ENCODE assay signal across 15 cellular contexts in the genomic region with DNA sequence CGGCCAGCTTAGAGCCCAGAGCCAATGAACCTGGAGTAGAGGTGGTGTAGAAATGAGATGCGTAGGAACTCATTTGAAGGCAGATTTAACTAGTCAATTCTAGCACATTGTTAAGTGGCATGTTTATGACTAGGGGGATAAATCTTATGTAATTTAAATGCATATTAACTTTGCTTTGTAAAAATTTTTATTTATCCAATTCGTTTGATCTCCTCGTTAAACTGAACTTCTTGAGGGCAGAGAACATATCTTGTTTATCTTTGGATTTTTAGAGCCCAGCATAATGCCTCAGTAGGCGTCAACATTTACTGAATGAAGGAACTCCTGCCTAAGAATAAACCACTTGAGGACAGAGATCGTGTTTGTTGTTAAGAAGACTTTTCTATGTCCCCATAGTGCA.
DNase-seq lines count a peak whose midpoint lies in the region; ATAC-seq, FAIRE-seq and TF ChIP-seq lines count a peak whose summit lies in the region.
"Had no signal": no experiment of that assay in that cellular context is flagged by ENCODE, and none has a peak within 500 bp of the region (broad histone marks: within the 10 kb centered on the region; RNA-seq: fewer than 3 reads in every experiment).

No MANE protein-coding gene starts in this region.

- DNase-seq in D721Med (ENCODE audit: insufficient read length, low spot score) = no peak
- no peak for DNase-seq in HEK293T (ENCODE audit: extremely low spot score)
- peak; percentile 5 for DNase-seq in left kidney (ENCODE audit: low read depth, low spot score)
- no peak for DNase-seq in globus pallidus (ENCODE audit: low spot score)
- DNase-seq: 8988T; ACHN; CD4-positive, alpha-beta T cell; CD8-positive, alpha-beta T cell; DMS79 treated with DMSO at 0.1 percent for 48 hours; GF-D8 had no signal

- POLR2A ChIA-PET in HEK293T (lab: Yijun Ruan, JAX) = no interaction called here

- FAIRE-seq in D721Med (lab: Jason Lieb, UNC) = peak; percentile 11
- FAIRE-seq: A204.1, G401.6, GM19239 had no signal

- no peak for ATAC-seq in HG03196 (IDR thresholded peaks at IDR 0.05; ENCODE audit: unreplicated experiment)
- ATAC-seq in SK-N-SH treated with all-trans-retinoic acid at 6 μM for 48 hours = no peak
- ATAC-seq: CD8-positive, alpha-beta T cell had no signal

- TF ChIP-seq CTCF in D721Med (IDR thresholded peaks at IDR 0.05; ENCODE audit: insufficient read depth, missing control alignments) = no peak

- CTCF ChIA-PET in HEK293T (lab: Yijun Ruan, JAX) = no interaction called here

TF ChIP-seq in HEK293T, 16 proteins besides CTCF, POLR2A, EP300 and RAD21:
- TF ChIP-seq, protein P1, sequence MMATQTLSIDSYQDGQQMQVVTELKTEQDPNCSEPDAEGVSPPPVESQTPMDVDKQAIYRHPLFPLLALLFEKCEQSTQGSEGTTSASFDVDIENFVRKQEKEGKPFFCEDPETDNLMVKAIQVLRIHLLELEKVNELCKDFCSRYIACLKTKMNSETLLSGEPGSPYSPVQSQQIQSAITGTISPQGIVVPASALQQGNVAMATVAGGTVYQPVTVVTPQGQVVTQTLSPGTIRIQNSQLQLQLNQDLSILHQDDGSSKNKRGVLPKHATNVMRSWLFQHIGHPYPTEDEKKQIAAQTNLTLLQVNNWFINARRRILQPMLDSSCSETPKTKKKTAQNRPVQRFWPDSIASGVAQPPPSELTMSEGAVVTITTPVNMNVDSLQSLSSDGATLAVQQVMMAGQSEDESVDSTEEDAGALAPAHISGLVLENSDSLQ (IDR thresholded peaks at IDR 0.05) = peak; percentile 50
- TF ChIP-seq SUZ12 (IDR thresholded peaks at IDR 0.05) = no peak
- TF ChIP-seq ARNT (IDR thresholded peaks at IDR 0.05) = no peak
- no peak for TF ChIP-seq SP1 (IDR thresholded peaks at IDR 0.05)
- TF ChIP-seq FOXM1 (IDR thresholded peaks at IDR 0.05; ENCODE audit: borderline replicate concordance) = no peak
- TF ChIP-seq CTBP1 (IDR thresholded peaks at IDR 0.05; ENCODE audit: borderline replicate concordance) = no peak
- TF ChIP-seq ZNF384 (IDR thresholded peaks at IDR 0.05) = no peak
- TF ChIP-seq BHLHE40 (IDR thresholded peaks at IDR 0.05; ENCODE audit: borderline replicate concordance) = no peak
- TF ChIP-seq ELF4 (IDR thresholded peaks at IDR 0.05) = no peak
- TF ChIP-seq FOXK2 (IDR thresholded peaks at IDR 0.05) = no peak
- TF ChIP-seq TARDBP (IDR thresholded peaks at IDR 0.05) = no peak
- TF ChIP-seq L3MBTL2 (conservative IDR thresholded peaks at IDR 0.05) = peak; percentile 27; the same call in 1 of the 2 replicates
- no peak for TF ChIP-seq LEF1 (IDR thresholded peaks at IDR 0.05; ENCODE audit: borderline replicate concordance)
- TF ChIP-seq NFRKB (IDR thresholded peaks at IDR 0.05) = no peak
- TF ChIP-seq HDGF (IDR thresholded peaks at IDR 0.05; ENCODE audit: borderline replicate concordance) = no peak
TF ChIP-seq in HEK293T: peak in this region for 2.

TF ChIP-seq in SK-N-SH treated with all-trans-retinoic acid at 6 μM for 48 hours, 23 proteins besides CTCF, POLR2A, EP300 and RAD21:
- TF ChIP-seq PATZ1 (CRISPR knock-in tag; IDR thresholded peaks at IDR 0.05; ENCODE audit: borderline replicate concordance) = no peak
- TF ChIP-seq ZFP30 (CRISPR knock-in tag; IDR thresholded peaks at IDR 0.05) = no peak
- no peak for TF ChIP-seq OSR1 (CRISPR knock-in tag; IDR thresholded peaks at IDR 0.05)
- no peak for TF ChIP-seq CREB5 (CRISPR knock-in tag; IDR thresholded peaks at IDR 0.05; ENCODE audit: low read depth)
- TF ChIP-seq BACH2 (CRISPR knock-in tag; IDR thresholded peaks at IDR 0.05; ENCODE audit: borderline replicate concordance) = no peak
- TF ChIP-seq ZNF565 (CRISPR knock-in tag; conservative IDR thresholded peaks at IDR 0.05; ENCODE audit: low read depth) = no peak
- TF ChIP-seq SNAI2 (CRISPR knock-in tag; IDR thresholded peaks at IDR 0.05) = no peak
- TF ChIP-seq PPARA (CRISPR knock-in tag; IDR thresholded peaks at IDR 0.05; ENCODE audit: borderline replicate concordance) = no peak
- no peak for TF ChIP-seq CSDC2 (CRISPR knock-in tag; IDR thresholded peaks at IDR 0.05)
- TF ChIP-seq ARNTL (CRISPR knock-in tag; IDR thresholded peaks at IDR 0.05; ENCODE audit: borderline replicate concordance, low read depth) = no peak
- no peak for TF ChIP-seq TSHZ2 (CRISPR knock-in tag; IDR thresholded peaks at IDR 0.05)
- no peak for TF ChIP-seq ISL1 (CRISPR knock-in tag; IDR thresholded peaks at IDR 0.05)
- TF ChIP-seq TCF4 (CRISPR knock-in tag; IDR thresholded peaks at IDR 0.05; ENCODE audit: borderline replicate concordance) = no peak
